Comparison of ENCODE assay signal across 25 cellular contexts in genomic region chr18:26473721-26474120, GRCh38.
"Had no signal": no experiment of that assay in that cellular context is flagged by ENCODE, and none has a peak within 500 bp of the region (broad histone marks: within the 10 kb centered on the region; RNA-seq: fewer than 3 reads in every experiment).

No MANE protein-coding gene starts in this region.

- H3K9me3 ChIP-seq: ascending aorta, SJCRH30 had no signal

- H3K4me3 ChIP-seq: ascending aorta, cardiac muscle cell, SJCRH30, SK-N-MC had no signal

- H3K27me3 ChIP-seq: ascending aorta, cardiac muscle cell, SJCRH30 had no signal

- DNase-seq: activated CD4-positive, alpha-beta T cell treated with anti-CD3 and anti-CD28 coated beads, Interleukin-2, amount 10 ng/mL, durations not matched to agents 24 days and 14 days; activated CD4-positive, alpha-beta T cell treated with anti-CD3 and anti-CD28 coated beads, Interleukin-2, amount 50 U/mL, for 4 hours; activated CD8-positive, alpha-beta T cell treated with anti-CD3 and anti-CD28 coated beads for 36 hours; activated effector memory CD4-positive, alpha-beta T cell treated with anti-CD3 and anti-CD28 coated beads, Interleukin-2, amount 50 U/mL, for 16 hours; activated naive CD4-positive, alpha-beta T cell; activated naive CD4-positive, alpha-beta T cell treated with anti-CD3 and anti-CD28 coated beads, Interleukin-2, amount 50 U/mL, for 16 hours; activated naive CD8-positive, alpha-beta T cell treated with anti-CD3 and anti-CD28 coated beads for 36 hours; activated T-cell treated with anti-CD3 and anti-CD28 coated beads, Interleukin-2, amount 50 U/mL, for 1 hour; activated T-cell treated with anti-CD3 and anti-CD28 coated beads, Interleukin-2, amount 50 U/mL, for 72 hours; amygdala; Karpas-422; NCI-H1048; NCI-H1105 treated with DMSO at 0.1 percent for 48 hours; NCI-H1436; NCI-H1694; NCI-H2029; NCI-H345; NCI-H524 treated with DMSO at 0.1 percent for 48 hours; OCI-M1; SHP77; SJCRH30 had no signal

- H3K36me3 ChIP-seq: SJCRH30 had no signal

- ATAC-seq: activated CD8-positive, alpha-beta T cell treated with anti-CD3 and anti-CD28 coated beads for 36 hours; activated T-cell treated with anti-CD3 and anti-CD28 coated beads, Interleukin-2, amount 50 U/mL, for 72 hours; activated T-helper 17 cell treated with anti-CD3 and anti-CD28 coated beads, Interleukin-2, amount 50 U/mL, for 72 hours had no signal

- H3K4me1 ChIP-seq: ascending aorta had no signal
